8 cellular contexts compared by ENCODE assay signal in genomic region chr12:57603758-57604453, GRCh38. TPM values are rescaled to one million over a fixed set of nuclear protein-coding genes. Genes with fewer than 3 reads are reported as not detected.
DNase-seq lines count a peak whose midpoint lies in the region; ATAC-seq and TF ChIP-seq lines count a peak whose summit lies in the region.

No MANE protein-coding gene starts in this region.

- DNase-seq in DND-41: no peak
- DNase-seq in NCI-H2171 (lab: John Stamatoyannopoulos, UW): peak; percentile 12
- no peak for DNase-seq in lung (ENCODE audit: low spot score)
- peak; percentile 71 for DNase-seq in testis
- DNase-seq in NCI-H146 treated with DMSO at 0.1 percent for 48 hours (lab: John Stamatoyannopoulos, UW; ENCODE audit: unreplicated experiment): no peak

- H3K9ac ChIP-seq in DND-41 (ENCODE audit: low read depth, low read length): peak overlapping the region; percentile 57

- H3K4me3 ChIP-seq in DND-41 (ENCODE audit: low read depth in 1 of 2, low read length in 2 of 2) (peak overlapping the region; percentile 15 to 62; a peak in 3 of 4 replicates), lung (no peak overlapping the region), testis (peak overlapping the region; percentile 75 to 79)

- H3K27me3 ChIP-seq in DND-41 (ENCODE audit: insufficient read depth, low read length, poor library complexity) (no peaks in the 10 kb centered on the region), lung (ENCODE audit: control insufficient read depth, insufficient read depth) (no peaks in the 10 kb centered on the region), testis (no peaks in the 10 kb centered on the region)

- H3K9me3 ChIP-seq in DND-41 (ENCODE audit: insufficient read depth, low read length, severe bottlenecking) (no peaks in the 10 kb centered on the region), lung (ENCODE audit: control insufficient read depth in 2 of 2, insufficient read depth in 1 of 2, low read length in 1 of 2) (no peaks in the 10 kb centered on the region), testis (no peaks in the 10 kb centered on the region)

- H3K79me2 ChIP-seq in DND-41 (ENCODE audit: insufficient read depth, low read length): no peaks in the 10 kb centered on the region; the same call in 1 of the 2 replicates

- TF ChIP-seq CTCF in DND-41 (IDR thresholded peaks at IDR 0.05; ENCODE audit: borderline replicate concordance, extremely low read depth, low read length, poor library complexity, severe bottlenecking): no peak
- no peak for TF ChIP-seq CTCF in lung (IDR thresholded peaks at IDR 0.05; ENCODE audit: control extremely low read depth, extremely low read depth)
- no peak for TF ChIP-seq CTCF in testis (IDR thresholded peaks at IDR 0.05)

- TF ChIP-seq POLR2A in testis (IDR thresholded peaks at IDR 0.05): no peak

- intact Hi-C loops in testis (cut with DNase I; ENCODE audit: low total_unique reads): no loop called here

- H2AFZ ChIP-seq in DND-41 (ENCODE audit: low read depth, low read length): peak overlapping the region; percentile 92

- H3K27ac ChIP-seq in DND-41 (ENCODE audit: low read length) (peak overlapping the region; percentile 70), cingulate gyrus (ENCODE audit: low read depth, low read length) (peak overlapping the region; percentile 96), lung (ENCODE audit: low read depth in 1 of 2, low read length in 1 of 2) (peak overlapping the region; percentile 62 to 86), testis (peak overlapping the region; percentile 94 to 96)

- no peaks in the 10 kb centered on the region for H4K20me1 ChIP-seq in DND-41 (ENCODE audit: insufficient read depth, low read length)

- 32 to 46% methylated on average over 6 of the region's 6 CpGs for WGBS in lung, 2 donors
- 10 to 12% methylated on average over 6 of the region's 6 CpGs for WGBS in testis, 2 donors

- H3K36me3 ChIP-seq in DND-41 (ENCODE audit: insufficient read depth, low read length) (peaks cover 37% of the 10 kb centered on the region; the same call in 1 of the 2 replicates), lung (ENCODE audit: control insufficient read depth in 2 of 2, insufficient read depth in 2 of 2, low read length in 2 of 2) (peaks cover 5 to 28% of the 10 kb centered on the region in 2 donors), testis (ENCODE audit: low read depth, missing control alignments) (no peaks in the 10 kb centered on the region)

- ATAC-seq in DND-41 (ENCODE audit: insufficient read depth, low read depth) (no peak), lung (ENCODE audit: insufficient read depth, low FRiP score) (no peak), HG02981 (IDR thresholded peaks at IDR 0.05; ENCODE audit: unreplicated experiment) (no peak)
- no peak for ATAC-seq in activated CD4-positive, CD25-positive, alpha-beta regulatory T cell treated with anti-CD3 and anti-CD28 coated beads, Interleukin-2, amount 50 U/mL, for 24 hours

- H3K4me2 ChIP-seq in DND-41 (ENCODE audit: insufficient read depth, low read length): peak overlapping the region; percentile 58

- H3K4me1 ChIP-seq in DND-41 (ENCODE audit: insufficient read depth, low read length) (peaks cover 21% of the 10 kb centered on the region), lung (ENCODE audit: control insufficient read depth in 2 of 2, insufficient read depth in 2 of 2, low read length in 2 of 2) (peaks cover 5 to 7% of the 10 kb centered on the region in 2 donors), testis (peaks cover 7% of the 10 kb centered on the region)

RNA-seq across cellular contexts. Expression of gene DTX3, which starts 0.7 kb away (rescaled TPM):
- 10 to 100 TPM; 26.6 to 40.1 TPM for total RNA-seq in lung
- polyA plus RNA-seq in lung: 10 to 100 TPM; 13.9 to 23.2 TPM
- 10 to 100 TPM; 45.0 to 60.4 TPM for total RNA-seq in testis
- 37.9 TPM for polyA plus RNA-seq in testis (ENCODE audit: insufficient read depth, low read depth, low replicate concordance)

RNA-seq across cellular contexts. Expression of gene ARHGEF25, which starts 7.3 kb away (rescaled TPM):
- 10 to 100 TPM; 12.3 to 23.0 TPM for total RNA-seq in lung
- polyA plus RNA-seq in lung: 10 to 100 TPM in 1 of 2 donors, 1 to 10 TPM in 1; 7.8 to 10.4 TPM
- 10 to 100 TPM; 18.0 to 26.5 TPM for total RNA-seq in testis
- polyA plus RNA-seq in testis (ENCODE audit: insufficient read depth, low read depth, low replicate concordance): 18.7 TPM

RNA-seq across cellular contexts. Expression of gene PIP4K2C, which starts 12.9 kb away (rescaled TPM):
- total RNA-seq in lung: 10 to 100 TPM; 19.3 to 42.2 TPM
- polyA plus RNA-seq in lung: 10 to 100 TPM; 13.7 to 22.3 TPM
- total RNA-seq in testis: 10 to 100 TPM; 47.6 to 54.6 TPM
- 78.0 TPM for polyA plus RNA-seq in testis (ENCODE audit: insufficient read depth, low read depth, low replicate concordance)

RNA-seq across cellular contexts. Expression of gene B4GALNT1, which starts 29.1 kb away (rescaled TPM):
- 1 to 10 TPM in 1 of 2 donors, under 1 TPM in 1; 0.51 to 2.5 TPM for total RNA-seq in lung
- under 1 TPM; 0.53 to 0.93 TPM for polyA plus RNA-seq in lung
- 1 to 10 TPM; 2.3 to 3.2 TPM for total RNA-seq in testis
- polyA plus RNA-seq in testis (ENCODE audit: insufficient read depth, low read depth, low replicate concordance): 1.8 TPM

RNA-seq across cellular contexts. Expression of gene KIF5A, which starts 54.1 kb away (rescaled TPM):
- total RNA-seq in lung: under 1 TPM; 0.21 to 0.34 TPM
- under 1 TPM; 0.05 to 0.06 TPM for polyA plus RNA-seq in lung
- 1 to 10 TPM; 6.8 to 9.1 TPM for total RNA-seq in testis
- 8.4 TPM for polyA plus RNA-seq in testis (ENCODE audit: insufficient read depth, low read depth, low replicate concordance)

Comparison
In these comparisons a context has a peak if more than half of its experiments do, and no peak if none do; other contexts are left out.
1. DNase-seq: peak in NCI-H2171 (single experiment) and testis (single experiment); none in DND-41 (single experiment), lung (single experiment) and NCI-H146 treated with DMSO at 0.1 percent for 48 hours (single experiment).
2. Peak in every context shown above with its lines, with median percentiles within 50 percentile points of each other: H3K27ac ChIP-seq.